ENCODE assay signal across 5 cellular contexts in genomic region chr12:8386661-8387060, GRCh38.
DNase-seq lines count a peak whose midpoint lies in the region; TF ChIP-seq lines count a peak whose summit lies in the region.
"Not testable (repeated sequence)": the region's sequence is repeated elsewhere in the genome, so short reads cannot be mapped to it uniquely, and the experiment has no call there.

No MANE protein-coding gene starts in this region.

- H3K4me1 Mint-ChIP-seq in activated CD4-positive, alpha-beta T cell treated with anti-CD3 and anti-CD28 coated beads, Interleukin-2, amount 10 ng/mL, durations not matched to agents 24 days and 14 days: not testable (repeated sequence)

- H3K9me3 ChIP-seq in esophagus muscularis mucosa: not testable (repeated sequence)

- TF ChIP-seq CTCF in esophagus muscularis mucosa (IDR thresholded peaks at IDR 0.05): not testable (repeated sequence)

- H3K4me1 ChIP-seq in esophagus muscularis mucosa: not testable (repeated sequence)

- not testable (repeated sequence) for H3K27ac Mint-ChIP-seq in activated CD4-positive, alpha-beta T cell treated with anti-CD3 and anti-CD28 coated beads, Interleukin-2, amount 10 ng/mL, durations not matched to agents 24 days and 14 days

- intact Hi-C loops in activated CD4-positive, alpha-beta T cell treated with anti-CD3 and anti-CD28 coated beads, Interleukin-2, amount 10 ng/mL, durations not matched to agents 24 days and 14 days (cut with micrococcal nuclease); esophagus muscularis mucosa (cut with DNase I); cardiac septum (cut with DNase I): not testable (repeated sequence)

- peaks cover 14% of the 10 kb centered on the region for H3K27me3 Mint-ChIP-seq in activated CD4-positive, alpha-beta T cell treated with anti-CD3 and anti-CD28 coated beads, Interleukin-2, amount 10 ng/mL, durations not matched to agents 24 days and 14 days

- not testable (repeated sequence) for H3K36me3 Mint-ChIP-seq in activated CD4-positive, alpha-beta T cell treated with anti-CD3 and anti-CD28 coated beads, Interleukin-2, amount 10 ng/mL, durations not matched to agents 24 days and 14 days (ENCODE audit: low read depth)

- H3K27ac ChIP-seq in esophagus muscularis mucosa (replicated peaks in 1 of 4): not testable (repeated sequence)

- DNase-seq in activated CD4-positive, alpha-beta T cell treated with anti-CD3 and anti-CD28 coated beads, Interleukin-2, amount 10 ng/mL, durations not matched to agents 24 days and 14 days: peak; percentile 35
- DNase-seq in esophagus muscularis mucosa (ENCODE audit: extremely low spot score) (peak; percentile 39), cardiac septum (ENCODE audit: low spot score) (peak; percentile 15), medulla oblongata (ENCODE audit: extremely low spot score) (peak; percentile 1), mesenteric fat pad (ENCODE audit: low spot score) (peak; percentile 11)

- not testable (repeated sequence) for TF ChIP-seq POLR2A in esophagus muscularis mucosa (IDR thresholded peaks at IDR 0.05; ENCODE audit: low read depth)

- not testable (repeated sequence) for TF ChIP-seq EP300 in esophagus muscularis mucosa (IDR thresholded peaks at IDR 0.05)

- H3K4me3 ChIP-seq in esophagus muscularis mucosa: not testable (repeated sequence)

- not testable (repeated sequence) for H3K9me3 Mint-ChIP-seq in activated CD4-positive, alpha-beta T cell treated with anti-CD3 and anti-CD28 coated beads, Interleukin-2, amount 10 ng/mL, durations not matched to agents 24 days and 14 days

- 100% methylated on average over 1 of the region's 2 CpGs for WGBS in esophagus muscularis mucosa

- H3K27me3 ChIP-seq in esophagus muscularis mucosa: peaks cover 0 to 26% (median 2%) of the 10 kb centered on the region in 4 donors

- not testable (repeated sequence) for H3K36me3 ChIP-seq in esophagus muscularis mucosa

- not testable (repeated sequence) for H3K4me3 Mint-ChIP-seq in activated CD4-positive, alpha-beta T cell treated with anti-CD3 and anti-CD28 coated beads, Interleukin-2, amount 10 ng/mL, durations not matched to agents 24 days and 14 days
